ENCODE assay signal across 9 cellular contexts in genomic region chr7:831596-832291, GRCh38. TPM values are rescaled to one million over a fixed set of nuclear protein-coding genes. Genes with fewer than 3 reads are reported as not detected.
DNase-seq lines count a peak whose midpoint lies in the region; ATAC-seq, FAIRE-seq and TF ChIP-seq lines count a peak whose summit lies in the region.
"Had no signal": no experiment of that assay in that cellular context is flagged by ENCODE, and none has a peak within 500 bp of the region (broad histone marks: within the 10 kb centered on the region; RNA-seq: fewer than 3 reads in every experiment).

No MANE protein-coding gene starts in this region.

- H3K4me1 Mint-ChIP-seq in activated naive CD8-positive, alpha-beta T cell treated with anti-CD3 and anti-CD28 coated beads, Interleukin-2, amount 50 U/mL, for 24 hours, result peaks cover 59% of the 10 kb centered on the region

- no peak overlapping the region for H2AFZ ChIP-seq in smooth muscle cell (ENCODE audit: low read depth)

- peak; percentile 65 for ATAC-seq in GM21723 (IDR thresholded peaks at IDR 0.05; ENCODE audit: unreplicated experiment)
- peak; percentile 66 for ATAC-seq in activated naive CD8-positive, alpha-beta T cell treated with anti-CD3 and anti-CD28 coated beads, Interleukin-2, amount 50 U/mL, for 24 hours

- peak overlapping the region; percentile 91 for H3K9ac ChIP-seq in smooth muscle cell (ENCODE audit: low read depth)

- H3K4me3 ChIP-seq in left ventricle myocardium inferior (peak overlapping the region; percentile 52), smooth muscle cell (peak overlapping the region; percentile 21)

- H3K36me3 Mint-ChIP-seq in activated naive CD8-positive, alpha-beta T cell treated with anti-CD3 and anti-CD28 coated beads, Interleukin-2, amount 50 U/mL, for 24 hours (ENCODE audit: low read depth), result peaks cover 14% of the 10 kb centered on the region

- no peak for TF ChIP-seq CTCF in left ventricle myocardium inferior (IDR thresholded peaks at IDR 0.05; ENCODE audit: borderline replicate concordance)
- TF ChIP-seq CTCF in smooth muscle cell (IDR thresholded peaks at IDR 0.05; ENCODE audit: borderline replicate concordance, insufficient read depth, poor library complexity, severe bottlenecking), result no peak

- H3K27ac Mint-ChIP-seq in activated naive CD8-positive, alpha-beta T cell treated with anti-CD3 and anti-CD28 coated beads, Interleukin-2, amount 50 U/mL, for 24 hours, result peak overlapping the region; percentile 98

- no peaks in the 10 kb centered on the region for H3K27me3 ChIP-seq in left ventricle myocardium inferior (ENCODE audit: low read depth)
- no peaks in the 10 kb centered on the region for H3K27me3 ChIP-seq in smooth muscle cell (ENCODE audit: low read depth)

- H3K4me3 Mint-ChIP-seq in activated naive CD8-positive, alpha-beta T cell treated with anti-CD3 and anti-CD28 coated beads, Interleukin-2, amount 50 U/mL, for 24 hours, result peak overlapping the region; percentile 75

- peaks cover 9% of the 10 kb centered on the region for H3K36me3 ChIP-seq in left ventricle myocardium inferior
- H3K36me3 ChIP-seq in smooth muscle cell (ENCODE audit: low read depth), result no peaks in the 10 kb centered on the region

- H3K27ac ChIP-seq in left ventricle myocardium inferior (replicated peaks) (peak overlapping the region; percentile 95), smooth muscle cell (ENCODE audit: low read depth) (peak overlapping the region; percentile 97)

- no peaks in the 10 kb centered on the region for H3K27me3 Mint-ChIP-seq in activated naive CD8-positive, alpha-beta T cell treated with anti-CD3 and anti-CD28 coated beads, Interleukin-2, amount 50 U/mL, for 24 hours

- H3K4me1 ChIP-seq in left ventricle myocardium inferior, result peaks cover 98% of the 10 kb centered on the region
- H3K4me1 ChIP-seq in smooth muscle cell (ENCODE audit: low read depth), result peaks cover 4% of the 10 kb centered on the region

- no peak; the same call in 1 of the 2 replicates for TF ChIP-seq POLR2A in GM12891 (IDR thresholded peaks at IDR 0.05; ENCODE audit: low read depth, low read length)

- H3F3A ChIP-seq in smooth muscle cell (ENCODE audit: low read depth), result peaks cover 5% of the 10 kb centered on the region

- H3K9me3 ChIP-seq in left ventricle myocardium inferior (replicated peaks) (no peaks in the 10 kb centered on the region), smooth muscle cell (replicated peaks; ENCODE audit: low read depth) (no peaks in the 10 kb centered on the region)

- peak; percentile 57 for DNase-seq in GM12891 (ENCODE audit: insufficient read length, low spot score)
- DNase-seq in LoVo (ENCODE audit: low spot score), result peak; percentile 89
- no peak for DNase-seq in activated naive CD8-positive, alpha-beta T cell treated with anti-CD3 and anti-CD28 coated beads, Interleukin-2, amount 50 U/mL, for 24 hours
- no peak for DNase-seq in left ventricle myocardium inferior
- no peak for DNase-seq in smooth muscle cell (lab: John Stamatoyannopoulos, UW; ENCODE audit: unreplicated experiment)
- DNase-seq in mucosa of gallbladder (ENCODE audit: low spot score), result no peak
- DNase-seq in NCI-H774 (lab: John Stamatoyannopoulos, UW), result no peak

- intact Hi-C loops in left ventricle myocardium inferior (cut with micrococcal nuclease), result loop anchor here (10.0 kb wide), 1 partner anchor 47 kb away; no protein-coding TSS in a partner anchor

- WGBS in smooth muscle cell (ENCODE audit: low lambda C conversion rate), result 52% methylated on average over 9 of the region's 9 CpGs

- FAIRE-seq in GM12891 (lab: Jason Lieb, UNC), result peak; percentile 65
- FAIRE-seq: colon had no signal

- H3K4me2 ChIP-seq in smooth muscle cell, result peak overlapping the region; percentile 65

- H4K20me1 ChIP-seq in smooth muscle cell (ENCODE audit: low read depth), result peaks cover 98% of the 10 kb centered on the region

- peaks cover 72% of the 10 kb centered on the region for H3K79me2 ChIP-seq in smooth muscle cell (ENCODE audit: low read depth)

- no peaks in the 10 kb centered on the region for H3K9me3 Mint-ChIP-seq in activated naive CD8-positive, alpha-beta T cell treated with anti-CD3 and anti-CD28 coated beads, Interleukin-2, amount 50 U/mL, for 24 hours

TF ChIP-seq in GM12891, 5 proteins besides CTCF, POLR2A, EP300 and RAD21:
- TF ChIP-seq POU2F2 (IDR thresholded peaks at IDR 0.05; ENCODE audit: low read depth, low read length) (no peak), PAX5 (IDR thresholded peaks at IDR 0.05; ENCODE audit: insufficient read depth, low read length, severe bottlenecking) (no peak), POLR2AphosphoS5 (IDR thresholded peaks at IDR 0.05; ENCODE audit: low read depth, low read length) (no peak), SPI1 (IDR thresholded peaks at IDR 0.05; ENCODE audit: low read depth, low read length) (no peak), TAF1 (IDR thresholded peaks at IDR 0.05; ENCODE audit: low read depth, low read length) (no peak)

RNA-seq across cellular contexts. Expression of gene SUN1, which starts 0.5 kb away (rescaled TPM):
- polyA plus RNA-seq in GM12891 (2012; ENCODE audit: low read depth, missing spikeins), result 60.4 TPM
- total RNA-seq in left ventricle myocardium inferior (183 TPM), smooth muscle cell (55.4 and 90.3 TPM in 2 replicates), mucosa of gallbladder (126 TPM)
- 50.7 and 70.6 TPM in 2 replicates for polyA plus RNA-seq in smooth muscle cell

RNA-seq across cellular contexts. Expression of gene GET4, which starts 44.6 kb away (rescaled TPM):
- polyA plus RNA-seq in GM12891 (2012; ENCODE audit: low read depth, missing spikeins), result 27.1 TPM
- total RNA-seq in left ventricle myocardium inferior (22.9 TPM), smooth muscle cell (17.0 and 26.3 TPM in 2 replicates), mucosa of gallbladder (37.5 TPM)
- polyA plus RNA-seq in smooth muscle cell, result 39.9 and 52.3 TPM in 2 replicates

Comparison
In these comparisons a context has a peak if more than half of its experiments do, and no peak if none do; other contexts are left out.
1. DNase-seq: peak in GM12891 (single experiment) and LoVo (single experiment); none in activated naive CD8-positive, alpha-beta T cell treated with anti-CD3 and anti-CD28 coated beads, Interleukin-2, amount 50 U/mL, for 24 hours (single experiment), left ventricle myocardium inferior (single experiment), smooth muscle cell (single experiment), mucosa of gallbladder (single experiment) and NCI-H774 (single experiment).